In genomic region chr10:75166623-75166972, GRCh38 we compare ENCODE assay signal across 12 cellular contexts. TPM values are rescaled to one million over a fixed set of nuclear protein-coding genes. Genes with fewer than 3 reads are reported as not detected.
DNase-seq lines count a peak whose midpoint lies in the region; ATAC-seq and TF ChIP-seq lines count a peak whose summit lies in the region.
"Had no signal": no experiment of that assay in that cellular context is flagged by ENCODE, and none has a peak within 500 bp of the region (broad histone marks: within the 10 kb centered on the region; RNA-seq: fewer than 3 reads in every experiment).

No MANE protein-coding gene starts in this region.

- H3K27me3 Mint-ChIP-seq in CD4-positive, alpha-beta T cell: no peaks in the 10 kb centered on the region
- H3K27me3 Mint-ChIP-seq in activated CD8-positive, alpha-beta T cell treated with anti-CD3 and anti-CD28 coated beads for 36 hours: no peaks in the 10 kb centered on the region

- H3K27ac Mint-ChIP-seq in CD4-positive, alpha-beta T cell: peak overlapping the region; percentile 78
- peak overlapping the region; percentile 95 for H3K27ac Mint-ChIP-seq in activated CD8-positive, alpha-beta T cell treated with anti-CD3 and anti-CD28 coated beads for 36 hours

- H3K27me3 ChIP-seq in CD4-positive, alpha-beta T cell (ENCODE audit: control insufficient read depth, insufficient read depth, low read length): no peaks in the 10 kb centered on the region

- H3K27ac ChIP-seq in CD4-positive, alpha-beta T cell (ENCODE audit: low read depth, low read length): peak overlapping the region; percentile 56

- H3K9me3 Mint-ChIP-seq in CD4-positive, alpha-beta T cell: no peaks in the 10 kb centered on the region
- no peaks in the 10 kb centered on the region for H3K9me3 Mint-ChIP-seq in activated CD8-positive, alpha-beta T cell treated with anti-CD3 and anti-CD28 coated beads for 36 hours

- peaks cover 39% of the 10 kb centered on the region for H3K36me3 Mint-ChIP-seq in CD4-positive, alpha-beta T cell (ENCODE audit: low read depth)
- H3K36me3 Mint-ChIP-seq in activated CD8-positive, alpha-beta T cell treated with anti-CD3 and anti-CD28 coated beads for 36 hours (ENCODE audit: low read depth): peaks cover 21% of the 10 kb centered on the region

- ATAC-seq in CD4-positive, alpha-beta T cell (ENCODE audit: poor library complexity): peak; percentile 34
- peak; percentile 10 for ATAC-seq in GM19025 (IDR thresholded peaks at IDR 0.05; ENCODE audit: low read depth, unreplicated experiment)
- ATAC-seq in HG02973 (IDR thresholded peaks at IDR 0.05; ENCODE audit: unreplicated experiment): peak; percentile 22
- ATAC-seq in activated CD8-positive, alpha-beta T cell treated with anti-CD3 and anti-CD28 coated beads for 36 hours: peak; percentile 48
- ATAC-seq: esophagus mucosa had no signal

- peak overlapping the region; percentile 58 for H3K4me3 Mint-ChIP-seq in CD4-positive, alpha-beta T cell
- H3K4me3 Mint-ChIP-seq in activated CD8-positive, alpha-beta T cell treated with anti-CD3 and anti-CD28 coated beads for 36 hours: peak overlapping the region; percentile 57

- POLR2A ChIA-PET in CD4-positive, alpha-beta T cell (lab: Charles Lee): interaction anchor here (0.9 to 1.8 kb wide), 6 partner anchors 9 to 55 kb away, joined by 3 to 11 read pairs (median 5); partner anchors contain the start of genes SAMD8 and VDAC2
- POLR2A ChIA-PET in activated CD8-positive, alpha-beta T cell treated with anti-CD3 and anti-CD28 coated beads for 36 hours (lab: Charles Lee): interaction anchor here (0.7 to 2.0 kb wide), 3 partner anchors 19 to 71 kb away, joined by 3 to 5 read pairs (median 3); no protein-coding TSS in a partner anchor

- no peak for DNase-seq in CD4-positive, alpha-beta T cell
- no peak for DNase-seq in activated CD8-positive, alpha-beta T cell treated with anti-CD3 and anti-CD28 coated beads for 36 hours
- no peak for DNase-seq in GM13976 (ENCODE audit: low spot score)
- no peak for DNase-seq in stimulated activated CD4-positive, alpha-beta T cell treated with anti-CD3 and anti-CD28 coated beads, Interleukin-12 subunit alpha, Interleukin-12 subunit beta, amount 100 ng/mL, for 4 hours
- DNase-seq in HCEC 1CT: no peak
- no peak for DNase-seq in NCI-H1092 treated with DMSO at 0.1 percent for 48 hours (lab: John Stamatoyannopoulos, UW)
- DNase-seq: kidney glomerular epithelial cell, NCI-H524, retina had no signal

- H3K9me3 ChIP-seq in CD4-positive, alpha-beta T cell (ENCODE audit: control insufficient read depth, low read length): no peaks in the 10 kb centered on the region

- intact Hi-C loops in CD4-positive, alpha-beta T cell (cut with DNase I, micrococcal nuclease): no loop called here
- intact Hi-C loops in activated CD8-positive, alpha-beta T cell treated with anti-CD3 and anti-CD28 coated beads for 36 hours (cut with micrococcal nuclease): no loop called here

- CTCF ChIA-PET in CD4-positive, alpha-beta T cell (lab: Charles Lee): interaction anchor here (0.6 to 1.7 kb wide), 3 partner anchors 11 to 69 kb away, joined by 3 to 8 read pairs (median 3); partner anchors contain the start of gene COMTD1
- CTCF ChIA-PET in activated CD8-positive, alpha-beta T cell treated with anti-CD3 and anti-CD28 coated beads for 36 hours (lab: Charles Lee): interaction anchor here (2.4 kb wide), 1 partner anchor 21 kb away, joined by 8 read pairs; no protein-coding TSS in a partner anchor

- H3K4me1 Mint-ChIP-seq in CD4-positive, alpha-beta T cell (ENCODE audit: low read depth): peaks cover 37% of the 10 kb centered on the region
- peaks cover 31% of the 10 kb centered on the region for H3K4me1 Mint-ChIP-seq in activated CD8-positive, alpha-beta T cell treated with anti-CD3 and anti-CD28 coated beads for 36 hours (ENCODE audit: low read depth)

- in situ Hi-C loops in GM13976 (cut with MboI; ENCODE audit: low sequenced_read_pairs, unreplicated experiment): no loop called here

- TF ChIP-seq CTCF in CD4-positive, alpha-beta T cell (IDR thresholded peaks at IDR 0.05): no peak
- TF ChIP-seq CTCF in activated CD8-positive, alpha-beta T cell treated with anti-CD3 and anti-CD28 coated beads for 36 hours (IDR thresholded peaks at IDR 0.05): no peak
- TF ChIP-seq CTCF in GM13976 (IDR thresholded peaks at IDR 0.05; ENCODE audit: borderline replicate concordance, control extremely low read depth, extremely low read depth, insufficient read depth, missing control alignments): no peak

RNA-seq across cellular contexts. Expression of gene VDAC2, which starts 44.0 kb away (rescaled TPM):
- 100 to 1,000 TPM; 141 to 147 TPM for total RNA-seq in CD4-positive, alpha-beta T cell
- total RNA-seq in activated CD8-positive, alpha-beta T cell treated with anti-CD3 and anti-CD28 coated beads for 36 hours: 100 to 1,000 TPM; 253 to 263 TPM

RNA-seq across cellular contexts. Expression of gene SAMD8, which starts 55.1 kb away (rescaled TPM):
- total RNA-seq in CD4-positive, alpha-beta T cell: 10 to 100 TPM; 34.1 to 37.4 TPM
- 10 to 100 TPM; 21.9 to 23.7 TPM for total RNA-seq in activated CD8-positive, alpha-beta T cell treated with anti-CD3 and anti-CD28 coated beads for 36 hours
